Comparison of ENCODE assay signal across 16 cellular contexts in genomic region chr7:106018566-106019338, GRCh38.
"Had no signal": no experiment of that assay in that cellular context is flagged by ENCODE, and none has a peak within 500 bp of the region (broad histone marks: within the 10 kb centered on the region; RNA-seq: fewer than 3 reads in every experiment).

No MANE protein-coding gene starts in this region.

- DNase-seq: activated CD4-positive, alpha-beta T cell treated with anti-CD3 and anti-CD28 coated beads, Interleukin-2, amount 10 ng/mL, durations not matched to agents 7 days and 5 days; activated CD8-positive, alpha-beta memory T cell treated with anti-CD3 and anti-CD28 coated beads for 24 hours; activated naive CD4-positive, alpha-beta T cell treated with anti-CD3 and anti-CD28 coated beads for 36 hours; adrenal gland; body of pancreas; effector memory CD8-positive, alpha-beta T cell; left cardiac atrium; mucosa of descending colon; stimulated activated CD4-positive, alpha-beta T cell treated with anti-CD3 and anti-CD28 coated beads, Interleukin-2, amount 100 ng/mL, for 48 hours; stimulated activated CD8-positive, alpha-beta memory T cell treated with anti-CD3 and anti-CD28 coated beads, Interleukin-4, amount 100 ng/mL, for 48 hours; stimulated activated naive CD8-positive, alpha-beta T cell treated with anti-CD3 and anti-CD28 coated beads, Interleukin-15, Interleukin-2, amounts not matched to agents 100 U/mL and 50 U/mL, for 24 hours; upper lobe of left lung had no signal

- H3K36me3 Mint-ChIP-seq: WTC11 had no signal

- H3K36me3 ChIP-seq: adrenal gland, suprapubic skin, upper lobe of left lung had no signal

- H3K9me3 ChIP-seq: adrenal gland, body of pancreas, mucosa of descending colon, suprapubic skin, upper lobe of left lung had no signal

- ATAC-seq: body of pancreas; effector memory CD8-positive, alpha-beta T cell; left cardiac atrium; mucosa of descending colon; stimulated activated naive CD8-positive, alpha-beta T cell treated with anti-CD3 and anti-CD28 coated beads, Interleukin-15, Interleukin-2, amounts not matched to agents 100 U/mL and 50 U/mL, for 24 hours; WTC11 had no signal

- H3K27me3 ChIP-seq: adrenal gland, body of pancreas, suprapubic skin, upper lobe of left lung had no signal

- H3K4me3 ChIP-seq: adrenal gland, body of pancreas, mucosa of descending colon, suprapubic skin, upper lobe of left lung had no signal

- H3K9me3 Mint-ChIP-seq: activated CD4-positive, alpha-beta T cell treated with anti-CD3 and anti-CD28 coated beads, Interleukin-2, amount 10 ng/mL, durations not matched to agents 7 days and 5 days; activated naive CD4-positive, alpha-beta T cell treated with anti-CD3 and anti-CD28 coated beads for 36 hours; dendritic cell treated with granulocyte-macrophage colony-stimulating factor and Interleukin-4, amounts not matched to agents 40 ng/mL and 50 ng/mL, for 4 days; effector memory CD8-positive, alpha-beta T cell; nephron had no signal

- H3K4me3 Mint-ChIP-seq: activated CD4-positive, alpha-beta T cell treated with anti-CD3 and anti-CD28 coated beads, Interleukin-2, amount 10 ng/mL, durations not matched to agents 7 days and 5 days; activated naive CD4-positive, alpha-beta T cell treated with anti-CD3 and anti-CD28 coated beads for 36 hours; dendritic cell treated with granulocyte-macrophage colony-stimulating factor and Interleukin-4, amounts not matched to agents 40 ng/mL and 50 ng/mL, for 4 days; effector memory CD8-positive, alpha-beta T cell; nephron; WTC11 had no signal

- H3K27ac Mint-ChIP-seq: activated CD4-positive, alpha-beta T cell treated with anti-CD3 and anti-CD28 coated beads, Interleukin-2, amount 10 ng/mL, durations not matched to agents 7 days and 5 days; activated naive CD4-positive, alpha-beta T cell treated with anti-CD3 and anti-CD28 coated beads for 36 hours; dendritic cell treated with granulocyte-macrophage colony-stimulating factor and Interleukin-4, amounts not matched to agents 40 ng/mL and 50 ng/mL, for 4 days; effector memory CD8-positive, alpha-beta T cell; WTC11 had no signal

- H3K27ac ChIP-seq: adrenal gland, body of pancreas, suprapubic skin, upper lobe of left lung had no signal

- H3K4me1 ChIP-seq: adrenal gland, body of pancreas, suprapubic skin, upper lobe of left lung had no signal
